8 cellular contexts compared by ENCODE assay signal in genomic region chrX:131830400-131831184, GRCh38.
DNase-seq lines count a peak whose midpoint lies in the region; ATAC-seq, FAIRE-seq and TF ChIP-seq lines count a peak whose summit lies in the region.

No MANE protein-coding gene starts in this region.

- 24 to 43% (median 41%) methylated on average over 11 to 15 of the region's 15 CpGs for WGBS in stomach, 5 donors

- H3K4me3 ChIP-seq in WI38 (ENCODE audit: low read depth, low read length) (peak overlapping the region; percentile 35), endothelial cell of umbilical vein (replicated peaks in 1 of 3; ENCODE audit: insufficient read depth in 1 of 3, low read depth in 1 of 3, low read length in 3 of 3) (peak overlapping the region in 1 of 3 experiments; percentile 10), stomach (peak overlapping the region in 3 of 4 donors; percentile 9 to 32 (median 18))

- TF ChIP-seq POLR2A in endothelial cell of umbilical vein (IDR thresholded peaks at IDR 0.05; ENCODE audit: low read depth, low read length) = no peak
- TF ChIP-seq POLR2A in stomach (IDR thresholded peaks at IDR 0.05) = no peak

- H3K4me1 Mint-ChIP-seq in mesothelial cell of epicardium = peaks cover 38% of the 10 kb centered on the region

- H3K27ac Mint-ChIP-seq in mesothelial cell of epicardium = peak overlapping the region; percentile 92

- no peaks in the 10 kb centered on the region for H3K36me3 ChIP-seq in endothelial cell of umbilical vein (ENCODE audit: control insufficient read depth in 2 of 2, extremely low read depth in 1 of 2, insufficient read depth in 2 of 2, low read length in 2 of 2)
- H3K36me3 ChIP-seq in stomach = no peaks in the 10 kb centered on the region

- H3K27me3 Mint-ChIP-seq in mesothelial cell of epicardium (ENCODE audit: low read depth) = no peaks in the 10 kb centered on the region

- H3K27ac ChIP-seq in endothelial cell of umbilical vein (ENCODE audit: insufficient read depth, low read depth, low read length) (peak overlapping the region; percentile 83), stomach (peak overlapping the region in 4 of 5 donors; percentile 17 to 68 (median 58))

- H3K4me1 ChIP-seq in endothelial cell of umbilical vein (ENCODE audit: control insufficient read depth, extremely low read depth, insufficient read depth, low read length) (peaks cover 10% of the 10 kb centered on the region), stomach (peaks cover 0 to 4% (median 0%) of the 10 kb centered on the region in 4 donors)

- H3K4me3 Mint-ChIP-seq in mesothelial cell of epicardium = peak overlapping the region; percentile 75

- DNase-seq in activated T-cell treated with anti-CD3 and anti-CD28 coated beads for 24 hours (ENCODE audit: low read depth) (peak; percentile 17), activated T-cell treated with anti-CD3 and anti-CD28 coated beads for 4 hours (no peak), NCI-H2081 treated with DMSO at 0.1 percent for 48 hours (lab: John Stamatoyannopoulos, UW) (peak; percentile 85), endothelial cell of umbilical vein (ENCODE audit: low read depth, low spot score) (peak; percentile 82), mesothelial cell of epicardium (ENCODE audit: low spot score in 2 of 2, unreplicated experiment in 2 of 2) (peak; percentile 40 to 82), stomach (peak; percentile 79)

- peak; percentile 51 for ATAC-seq in HG02938 (IDR thresholded peaks at IDR 0.05; ENCODE audit: unreplicated experiment)

- BruUV-seq in endothelial cell of umbilical vein (replicated peaks; lab: Mats Ljungman, UMichigan) = no TSS peak

- FAIRE-seq in endothelial cell of umbilical vein (lab: Jason Lieb, UNC) = peak; percentile 97

- TF ChIP-seq CTCF in WI38 (IDR thresholded peaks at IDR 0.05; ENCODE audit: low read depth, low read length) (peak; percentile 43; the same call in 1 of the 2 replicates), endothelial cell of umbilical vein (IDR thresholded peaks at IDR 0.05; ENCODE audit: extremely low read depth in 1 of 2, insufficient read depth in 1 of 2, low read depth in 1 of 2, low read length in 2 of 2) (peak; percentile 38 to 58), mesothelial cell of epicardium (IDR thresholded peaks at IDR 0.05; ENCODE audit: unreplicated experiment) (peak; percentile 60), stomach (IDR thresholded peaks at IDR 0.05) (peak in 3 of 7 experiments; percentile 47 to 64 (median 64))

- H3K9me3 ChIP-seq in endothelial cell of umbilical vein (replicated peaks; ENCODE audit: control insufficient read depth, insufficient read depth, low read length) (no peaks in the 10 kb centered on the region), stomach (no peaks in the 10 kb centered on the region)

- peak overlapping the region; percentile 71 for H3K9ac ChIP-seq in endothelial cell of umbilical vein (replicated peaks; ENCODE audit: extremely low read depth, insufficient read depth, low read length)

- CTCF ChIA-PET in endothelial cell of umbilical vein (lab: Charles Lee) = no interaction called here

- H3K9me3 Mint-ChIP-seq in mesothelial cell of epicardium = no peaks in the 10 kb centered on the region

- no peaks in the 10 kb centered on the region for H3K79me2 ChIP-seq in endothelial cell of umbilical vein (ENCODE audit: control insufficient read depth, insufficient read depth, low read length)

- no peaks in the 10 kb centered on the region for H4K20me1 ChIP-seq in endothelial cell of umbilical vein (replicated peaks; ENCODE audit: control insufficient read depth, extremely low read depth, insufficient read depth, low read length)

- dilution Hi-C loops in endothelial cell of umbilical vein (cut with MboI; ENCODE audit: extremely low pct_ligation_motif_present, low sequenced_read_pairs) = no loop called here

- H3K27me3 ChIP-seq in endothelial cell of umbilical vein (ENCODE audit: control insufficient read depth in 2 of 2, insufficient read depth in 2 of 2, low read length in 2 of 2) (no peaks in the 10 kb centered on the region), stomach (peaks cover 0 to 4% (median 0%) of the 10 kb centered on the region in 3 donors)

- H3K36me3 Mint-ChIP-seq in mesothelial cell of epicardium = no peaks in the 10 kb centered on the region

- no peaks in the 10 kb centered on the region for H3K9me1 ChIP-seq in endothelial cell of umbilical vein (replicated peaks; ENCODE audit: control insufficient read depth, extremely low read depth, insufficient read depth, low read length)

- POLR2A ChIA-PET in endothelial cell of umbilical vein (lab: Charles Lee) = no interaction called here

- peak overlapping the region; percentile 98 for H2AFZ ChIP-seq in endothelial cell of umbilical vein (ENCODE audit: low read depth, low read length)

- H3K4me2 ChIP-seq in endothelial cell of umbilical vein (ENCODE audit: insufficient read depth, low read length) = peak overlapping the region; percentile 69

- TF ChIP-seq EP300 in stomach (IDR thresholded peaks at IDR 0.05) = no peak

- intact Hi-C loops in endothelial cell of umbilical vein (cut with micrococcal nuclease) (loop anchor here (5.0 to 10.0 kb wide), 2 partner anchors 654 to 782 kb away; partner anchors contain the start of gene MBNL3), stomach (cut with DNase I; ENCODE audit: low total_unique reads) (no loop called here)

TF ChIP-seq in endothelial cell of umbilical vein, 7 proteins besides CTCF, POLR2A, EP300 and RAD21:
- TF ChIP-seq MAX (IDR thresholded peaks at IDR 0.05; ENCODE audit: insufficient read depth, insufficient read length) (no peak), EZH2 (IDR thresholded peaks at IDR 0.05; ENCODE audit: borderline replicate concordance, low read depth, low read length, severe bottlenecking) (no peak), GATA2 (IDR thresholded peaks at IDR 0.05; ENCODE audit: insufficient read depth, insufficient read length, low read depth, low read length) (no peak), JUN (IDR thresholded peaks at IDR 0.05; ENCODE audit: borderline replicate concordance, insufficient read depth, insufficient read length, low read depth) (no peak), FOS (IDR thresholded peaks at IDR 0.05; ENCODE audit: borderline replicate concordance, insufficient read depth, low read length) (no peak), MYC (IDR thresholded peaks at IDR 0.05; ENCODE audit: low read depth, low read length) (no peak), POLR2AphosphoS5 (IDR thresholded peaks at IDR 0.05; ENCODE audit: insufficient read depth, low read depth, low read length) (no peak)
